ENCODE assay signal across 9 cellular contexts in the genomic region with DNA sequence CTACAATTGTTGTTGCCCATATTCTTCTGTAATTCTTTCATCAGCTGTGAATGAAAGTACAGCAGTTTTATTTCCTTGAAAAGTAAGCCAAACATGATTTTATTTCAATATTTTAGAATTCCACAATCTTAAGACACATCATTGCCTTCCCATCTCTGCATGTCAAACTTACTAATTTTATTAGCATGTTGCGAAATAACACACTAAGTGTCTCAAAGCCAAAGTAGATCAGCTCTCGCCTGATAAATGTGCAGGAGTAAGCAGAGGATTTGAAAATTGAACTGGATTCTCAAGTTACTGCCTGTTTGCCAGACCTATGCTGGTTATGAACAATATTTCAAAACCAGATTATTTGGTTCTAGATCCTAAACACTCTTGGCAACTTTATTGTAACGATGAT. TPM values are rescaled to one million over a fixed set of nuclear protein-coding genes. Genes with fewer than 3 reads are reported as not detected.
DNase-seq lines count a peak whose midpoint lies in the region; ATAC-seq lines count a peak whose summit lies in the region.
"Had no signal": no experiment of that assay in that cellular context is flagged by ENCODE, and none has a peak within 500 bp of the region (broad histone marks: within the 10 kb centered on the region; RNA-seq: fewer than 3 reads in every experiment).

No MANE protein-coding gene starts in this region.

- no peaks in the 10 kb centered on the region for H3K9me3 ChIP-seq in thymus (ENCODE audit: control insufficient read depth)

- no peak overlapping the region for H3K4me3 ChIP-seq in thymus (ENCODE audit: low read length)

- H3K27ac ChIP-seq in thymus (ENCODE audit: low read depth), result peak overlapping the region; percentile 22

- POLR2A ChIA-PET in activated CD4-positive, alpha-beta memory T cell treated with anti-CD3 and anti-CD28 coated beads, Interleukin-2, amount 10 ng/mL, durations not matched to agents 7 days and 5 days (lab: Charles Lee), result interaction anchor here (1.0 to 20.8 kb wide), 6 partner anchors 11 to 900 kb away, joined by 3 to 671 read pairs (median 32); a partner anchor contains a TSS

- no peaks in the 10 kb centered on the region for H3K27me3 Mint-ChIP-seq in activated T-cell treated with anti-CD3 and anti-CD28 coated beads, Interleukin-2, amount 50 U/mL, for 72 hours (ENCODE audit: low read depth)
- no peaks in the 10 kb centered on the region for H3K27me3 Mint-ChIP-seq in activated CD4-positive, alpha-beta memory T cell treated with anti-CD3 and anti-CD28 coated beads, Interleukin-2, amount 10 ng/mL, durations not matched to agents 7 days and 5 days
- peaks cover 4 to 9% (median 5%) of the 10 kb centered on the region in 3 donors for H3K27me3 Mint-ChIP-seq in immature natural killer cell (ENCODE audit: low read depth in 3 of 3)

- ATAC-seq in activated T-cell treated with anti-CD3 and anti-CD28 coated beads, Interleukin-2, amount 50 U/mL, for 72 hours (replicated peaks in 1 of 2), result no peak
- ATAC-seq in HG03378 (IDR thresholded peaks at IDR 0.05; ENCODE audit: unreplicated experiment), result no peak

- WGBS in thymus, result 90% methylated on average over 3 of the region's 3 CpGs

- no peak for DNase-seq in activated T-cell treated with anti-CD3 and anti-CD28 coated beads, Interleukin-2, amount 50 U/mL, for 72 hours
- DNase-seq in activated T-cell treated with anti-CD3 and anti-CD28 coated beads, Interleukin-2, amount 50 U/mL, for 48 hours, result no peak
- no peak for DNase-seq in activated CD4-positive, alpha-beta memory T cell treated with anti-CD3 and anti-CD28 coated beads, Interleukin-2, amount 10 ng/mL, durations not matched to agents 7 days and 5 days
- DNase-seq in immature natural killer cell (no peak), NCI-H345 (lab: John Stamatoyannopoulos, UW) (no peak)
- DNase-seq in activated CD4-positive, alpha-beta T cell treated with anti-CD3 and anti-CD28 coated beads, Interleukin-2, amount 50 U/mL, for 1 hour, result no peak
- DNase-seq: NCI-H748 treated with DMSO at 0.1 percent for 48 hours had no signal

- peak overlapping the region; percentile 96 for H3K27ac Mint-ChIP-seq in activated T-cell treated with anti-CD3 and anti-CD28 coated beads, Interleukin-2, amount 50 U/mL, for 72 hours
- H3K27ac Mint-ChIP-seq in activated CD4-positive, alpha-beta memory T cell treated with anti-CD3 and anti-CD28 coated beads, Interleukin-2, amount 10 ng/mL, durations not matched to agents 7 days and 5 days, result peak overlapping the region; percentile 97
- H3K27ac Mint-ChIP-seq in immature natural killer cell, result peak overlapping the region; percentile 89 to 97 (median 93)

- peak overlapping the region; percentile 85 to 98 for H3K4me3 Mint-ChIP-seq in activated T-cell treated with anti-CD3 and anti-CD28 coated beads, Interleukin-2, amount 50 U/mL, for 72 hours
- peak overlapping the region; percentile 54 for H3K4me3 Mint-ChIP-seq in activated CD4-positive, alpha-beta memory T cell treated with anti-CD3 and anti-CD28 coated beads, Interleukin-2, amount 10 ng/mL, durations not matched to agents 7 days and 5 days
- peak overlapping the region; percentile 79 to 87 (median 82) for H3K4me3 Mint-ChIP-seq in immature natural killer cell

- H3K36me3 ChIP-seq in thymus (ENCODE audit: control insufficient read depth, insufficient read depth), result no peaks in the 10 kb centered on the region

- H3K4me1 ChIP-seq in thymus (ENCODE audit: control insufficient read depth, insufficient read depth, low read length), result peaks cover 31% of the 10 kb centered on the region

- no peaks in the 10 kb centered on the region for H3K27me3 ChIP-seq in thymus (ENCODE audit: control insufficient read depth, insufficient read depth)

- H3K4me1 Mint-ChIP-seq in activated T-cell treated with anti-CD3 and anti-CD28 coated beads, Interleukin-2, amount 50 U/mL, for 72 hours (ENCODE audit: low read depth), result peaks cover 96% of the 10 kb centered on the region
- peaks cover 95% of the 10 kb centered on the region for H3K4me1 Mint-ChIP-seq in activated CD4-positive, alpha-beta memory T cell treated with anti-CD3 and anti-CD28 coated beads, Interleukin-2, amount 10 ng/mL, durations not matched to agents 7 days and 5 days
- H3K4me1 Mint-ChIP-seq in immature natural killer cell, result peaks cover 92 to 100% of the 10 kb centered on the region in 2 donors

- no peaks in the 10 kb centered on the region for H3K9me3 Mint-ChIP-seq in activated T-cell treated with anti-CD3 and anti-CD28 coated beads, Interleukin-2, amount 50 U/mL, for 72 hours
- no peaks in the 10 kb centered on the region for H3K9me3 Mint-ChIP-seq in activated CD4-positive, alpha-beta memory T cell treated with anti-CD3 and anti-CD28 coated beads, Interleukin-2, amount 10 ng/mL, durations not matched to agents 7 days and 5 days
- H3K9me3 Mint-ChIP-seq in immature natural killer cell, result no peaks in the 10 kb centered on the region

- peaks cover 9 to 14% of the 10 kb centered on the region in 2 donors for H3K36me3 Mint-ChIP-seq in activated T-cell treated with anti-CD3 and anti-CD28 coated beads, Interleukin-2, amount 50 U/mL, for 72 hours (ENCODE audit: insufficient read depth in 2 of 2)
- H3K36me3 Mint-ChIP-seq in activated CD4-positive, alpha-beta memory T cell treated with anti-CD3 and anti-CD28 coated beads, Interleukin-2, amount 10 ng/mL, durations not matched to agents 7 days and 5 days (ENCODE audit: low read depth), result peaks cover 66% of the 10 kb centered on the region
- peaks cover 0 to 9% (median 8%) of the 10 kb centered on the region in 3 donors for H3K36me3 Mint-ChIP-seq in immature natural killer cell

- CTCF ChIA-PET in activated CD4-positive, alpha-beta memory T cell treated with anti-CD3 and anti-CD28 coated beads, Interleukin-2, amount 10 ng/mL, durations not matched to agents 7 days and 5 days (lab: Charles Lee), result interaction anchor here (1.2 to 2.2 kb wide), 3 partner anchors 9 to 26 kb away, joined by 3 to 9 read pairs (median 4); a partner anchor contains a TSS

RNA-seq across cellular contexts. Expression of a gene that starts 25.7 kb away (rescaled TPM):
- total RNA-seq in activated T-cell treated with anti-CD3 and anti-CD28 coated beads, Interleukin-2, amount 50 U/mL, for 72 hours, result 10 to 100 TPM; 37.7 to 45.9 TPM
- 10 to 100 TPM; 60.1 to 60.8 TPM for total RNA-seq in activated CD4-positive, alpha-beta memory T cell treated with anti-CD3 and anti-CD28 coated beads, Interleukin-2, amount 10 ng/mL, durations not matched to agents 7 days and 5 days
- polyA plus RNA-seq in immature natural killer cell (100 to 1,000 TPM in 1 of 3 donors, 10 to 100 TPM in 2; 36.8 to 101 (median 43.6) TPM), thymus (51.3 TPM)
